In genomic region chr11:58963551-58964075, GRCh38 we compare ENCODE assay signal across 9 cellular contexts. TPM values are rescaled to one million over a fixed set of nuclear protein-coding genes. Genes with fewer than 3 reads are reported as not detected.
DNase-seq lines count a peak whose midpoint lies in the region; ATAC-seq and TF ChIP-seq lines count a peak whose summit lies in the region.
"Had no signal": no experiment of that assay in that cellular context is flagged by ENCODE, and none has a peak within 500 bp of the region (broad histone marks: within the 10 kb centered on the region; RNA-seq: fewer than 3 reads in every experiment).

No MANE protein-coding gene starts in this region.

- H3K27me3 Mint-ChIP-seq in activated naive CD4-positive, alpha-beta T cell treated with anti-CD3 and anti-CD28 coated beads for 36 hours (ENCODE audit: low read depth), result peaks cover 7% of the 10 kb centered on the region
- H3K27me3 Mint-ChIP-seq: IgD-negative memory B cell had no signal

- H3K27ac ChIP-seq in SK-N-SH (ENCODE audit: low read depth in 2 of 2, low read length in 1 of 2), result no peak overlapping the region
- no peak overlapping the region for H3K27ac ChIP-seq in foreskin keratinocyte

- no peaks in the 10 kb centered on the region for H3K9me2 ChIP-seq in SK-N-SH

- intact Hi-C loops in activated naive CD4-positive, alpha-beta T cell treated with anti-CD3 and anti-CD28 coated beads for 36 hours (cut with micrococcal nuclease), result no loop called here

- H3K79me2 ChIP-seq in SK-N-SH (ENCODE audit: insufficient read depth), result no peaks in the 10 kb centered on the region

- TF ChIP-seq RAD21 in SK-N-SH (IDR thresholded peaks at IDR 0.05; ENCODE audit: low read length), result peak; percentile 23

- peak; percentile 27 for TF ChIP-seq CTCF in SK-N-SH (IDR thresholded peaks at IDR 0.05)
- peak; percentile 69 for TF ChIP-seq CTCF in foreskin keratinocyte (conservative IDR thresholded peaks at IDR 0.05)

- POLR2A ChIA-PET in SK-N-SH (lab: Yijun Ruan, JAX), result no interaction called here

- H3K4me2 ChIP-seq in SK-N-SH, result peak overlapping the region; percentile 59

- TF ChIP-seq EP300 in SK-N-SH (IDR thresholded peaks at IDR 0.05; ENCODE audit: borderline replicate concordance in 1 of 2, low read depth in 1 of 2, low read length in 1 of 2), result no peak

- peak overlapping the region; percentile 74; the same call in 1 of the 2 replicates for H2AFZ ChIP-seq in SK-N-SH (ENCODE audit: low read depth)

- no peaks in the 10 kb centered on the region for H4K20me1 ChIP-seq in SK-N-SH (ENCODE audit: insufficient read depth)

- no peak overlapping the region for H3K9ac ChIP-seq in SK-N-SH

- H3K27me3 ChIP-seq in SK-N-SH (ENCODE audit: insufficient read depth), result peaks cover 35% of the 10 kb centered on the region; the same call in 1 of the 2 replicates
- H3K27me3 ChIP-seq in foreskin keratinocyte, result peaks cover 16% of the 10 kb centered on the region

- H3K36me3 ChIP-seq in SK-N-SH (replicated peaks in 1 of 2; ENCODE audit: control insufficient read depth in 1 of 2, insufficient read depth in 2 of 2, low read length in 1 of 2), result no peaks in the 10 kb centered on the region

- H3K4me3 Mint-ChIP-seq in activated naive CD4-positive, alpha-beta T cell treated with anti-CD3 and anti-CD28 coated beads for 36 hours, result no peak overlapping the region
- H3K4me3 Mint-ChIP-seq: IgD-negative memory B cell had no signal

- CTCF ChIA-PET in SK-N-SH (lab: Yijun Ruan, JAX), result no interaction called here
- CTCF ChIA-PET in activated naive CD4-positive, alpha-beta T cell treated with anti-CD3 and anti-CD28 coated beads for 36 hours (lab: Charles Lee), result no interaction called here

- DNase-seq in DMS53 (lab: John Stamatoyannopoulos, UW), result peak; percentile 86
- DNase-seq in SK-N-SH, result peak; percentile 15
- peak; percentile 88 to 93 for DNase-seq in foreskin keratinocyte
- DNase-seq in non-pigmented ciliary epithelial cell (ENCODE audit: low read depth), result peak; percentile 43
- DNase-seq in NCI-H2029 (lab: John Stamatoyannopoulos, UW), result no peak
- no peak for DNase-seq in OCI-M1 (lab: John Stamatoyannopoulos, UW)
- DNase-seq in activated naive CD4-positive, alpha-beta T cell treated with anti-CD3 and anti-CD28 coated beads for 36 hours, result no peak

- no peaks in the 10 kb centered on the region for H3K36me3 Mint-ChIP-seq in activated naive CD4-positive, alpha-beta T cell treated with anti-CD3 and anti-CD28 coated beads for 36 hours (ENCODE audit: low read depth)

- no peaks in the 10 kb centered on the region for H3K9me3 Mint-ChIP-seq in activated naive CD4-positive, alpha-beta T cell treated with anti-CD3 and anti-CD28 coated beads for 36 hours
- H3K9me3 Mint-ChIP-seq: IgD-negative memory B cell had no signal

- peak; percentile 87 for ATAC-seq in foreskin keratinocyte
- ATAC-seq in HG03159 (IDR thresholded peaks at IDR 0.05; ENCODE audit: unreplicated experiment), result no peak

- H3K4me1 Mint-ChIP-seq in activated naive CD4-positive, alpha-beta T cell treated with anti-CD3 and anti-CD28 coated beads for 36 hours (ENCODE audit: low read depth), result no peaks in the 10 kb centered on the region

- H3F3A ChIP-seq in SK-N-SH (replicated peaks; ENCODE audit: insufficient read depth), result no peaks in the 10 kb centered on the region

- H3K27ac Mint-ChIP-seq in activated naive CD4-positive, alpha-beta T cell treated with anti-CD3 and anti-CD28 coated beads for 36 hours, result no peak overlapping the region
- H3K27ac Mint-ChIP-seq: IgD-negative memory B cell had no signal

- H3K9me3 ChIP-seq in SK-N-SH, result no peaks in the 10 kb centered on the region

- WGBS in SK-N-SH (ENCODE audit: low lambda C conversion rate), result 12% methylated on average over 25 of the region's 27 CpGs

- H3K4me3 ChIP-seq in SK-N-SH (ENCODE audit: low read depth in 2 of 2, low read length in 1 of 2), result peak overlapping the region; percentile 6 to 43; a peak in 2 of 4 replicates

- H3K4me1 ChIP-seq in SK-N-SH (ENCODE audit: control insufficient read depth in 1 of 2, insufficient read depth in 2 of 2, low read depth in 1 of 2, low read length in 1 of 2), result no peaks in the 10 kb centered on the region; a peak in 1 of 4 replicates
- H3K4me1 ChIP-seq in foreskin keratinocyte, result peaks cover 6% of the 10 kb centered on the region

TF ChIP-seq in SK-N-SH, 30 proteins besides CTCF, POLR2A, EP300 and RAD21:
- TF ChIP-seq PBX3 (IDR thresholded peaks at IDR 0.05) (peak; percentile 59), ZBTB33 (IDR thresholded peaks at IDR 0.05; ENCODE audit: borderline replicate concordance, low read depth) (no peak)

RNA-seq across cellular contexts. Expression of gene GLYATL1, which starts 24.3 kb away (rescaled TPM):
- polyA plus RNA-seq in SK-N-SH (2012; rRNA removed) (0.21 and 0.29 TPM in 2 replicates), foreskin keratinocyte (0.08 and 0.20 TPM in 2 replicates)
- polyA plus RNA-seq in SK-N-SH (2012; cell fraction: cytosol; rRNA removed), result 0.01 and 0.09 TPM in 2 replicates
- 0.07 and 0.42 TPM in 2 replicates for polyA plus RNA-seq in SK-N-SH (2012; cell fraction: nucleus; rRNA removed)
- 0.17 and 0.18 TPM in 2 replicates for total RNA-seq in foreskin keratinocyte
- total RNA-seq in activated naive CD4-positive, alpha-beta T cell treated with anti-CD3 and anti-CD28 coated beads for 36 hours, result not detected
- polyA plus RNA-seq: IgD-negative memory B cell had no signal

Comparison
In these comparisons a context has a peak if more than half of its experiments do, and no peak if none do; other contexts are left out.
1. DNase-seq: peak in DMS53 (single experiment), SK-N-SH (single experiment), foreskin keratinocyte (2 of 2) and non-pigmented ciliary epithelial cell (single experiment); none in NCI-H2029 (single experiment), OCI-M1 (single experiment) and activated naive CD4-positive, alpha-beta T cell treated with anti-CD3 and anti-CD28 coated beads for 36 hours (single experiment).